In the genomic region with DNA sequence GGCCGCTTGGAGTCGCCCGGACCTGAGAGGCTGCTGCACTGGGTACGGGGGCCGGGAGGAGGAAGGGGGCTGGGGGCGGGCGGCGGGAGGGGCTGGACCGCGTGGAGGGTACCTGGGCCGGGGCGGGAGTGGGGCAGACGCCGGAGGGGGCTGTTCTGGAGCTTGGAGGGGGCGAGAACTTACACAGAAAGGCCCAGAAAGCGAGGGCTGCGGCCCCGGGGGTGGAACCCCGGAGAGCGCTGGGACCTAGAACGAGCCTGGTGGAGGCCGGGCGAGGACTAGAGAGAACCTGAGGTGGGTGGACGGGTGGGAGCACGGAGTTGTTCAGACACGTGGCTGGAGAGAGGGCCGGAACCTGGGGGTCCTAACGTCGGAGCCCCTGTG, we compare ENCODE assay signal across 8 cellular contexts. TPM values are rescaled to one million over a fixed set of nuclear protein-coding genes. Genes with fewer than 3 reads are reported as not detected.
DNase-seq lines count a peak whose midpoint lies in the region; ATAC-seq and TF ChIP-seq lines count a peak whose summit lies in the region.

No MANE protein-coding gene starts in this region.

- H3K4me3 ChIP-seq in CD4-positive, CD25-positive, alpha-beta regulatory T cell (ENCODE audit: low read depth, low read length) = peak overlapping the region; percentile 79
- H3K4me3 ChIP-seq in NT2/D1 (ENCODE audit: insufficient read length, low read depth) = peak overlapping the region; percentile 72
- H3K4me3 ChIP-seq in effector memory CD4-positive, alpha-beta T cell (ENCODE audit: insufficient read depth, low read depth, low read length, poor library complexity, severe bottlenecking) = peak overlapping the region; percentile 76

- H3K27me3 ChIP-seq in CD4-positive, CD25-positive, alpha-beta regulatory T cell (ENCODE audit: control insufficient read depth, insufficient read depth, low read length) = no peaks in the 10 kb centered on the region
- H3K27me3 ChIP-seq in NT2/D1 (ENCODE audit: insufficient read depth, insufficient read length) = no peaks in the 10 kb centered on the region
- no peaks in the 10 kb centered on the region for H3K27me3 ChIP-seq in effector memory CD4-positive, alpha-beta T cell (replicated peaks; ENCODE audit: control insufficient read depth, insufficient read depth, low read length, poor library complexity, severe bottlenecking)

- peaks cover 6% of the 10 kb centered on the region for H3K27me3 Mint-ChIP-seq in CD4-positive, CD25-positive, alpha-beta regulatory T cell
- H3K27me3 Mint-ChIP-seq in nephron progenitor cell (ENCODE audit: low read depth, poor library complexity) = no peaks in the 10 kb centered on the region

- no peak for ATAC-seq in CD4-positive, CD25-positive, alpha-beta regulatory T cell (ENCODE audit: low read depth in 2 of 2)
- ATAC-seq in GM18517 (IDR thresholded peaks at IDR 0.05; ENCODE audit: unreplicated experiment) (no peak), GM18867 (IDR thresholded peaks at IDR 0.05; ENCODE audit: unreplicated experiment) (no peak)

- H3K9me3 Mint-ChIP-seq in CD4-positive, CD25-positive, alpha-beta regulatory T cell = peaks cover 0 to 2% (median 0%) of the 10 kb centered on the region in 7 donors
- H3K9me3 Mint-ChIP-seq in nephron progenitor cell = no peaks in the 10 kb centered on the region

- H3K4me3 Mint-ChIP-seq in CD4-positive, CD25-positive, alpha-beta regulatory T cell = peak overlapping the region; percentile 93 to 97 (median 96)
- H3K4me3 Mint-ChIP-seq in nephron progenitor cell = peak overlapping the region; percentile 89

- peak overlapping the region; percentile 80 for H3K27ac ChIP-seq in CD4-positive, CD25-positive, alpha-beta regulatory T cell (ENCODE audit: insufficient read depth, low read length, poor library complexity, severe bottlenecking)
- peak overlapping the region; percentile 84 for H3K27ac ChIP-seq in effector memory CD4-positive, alpha-beta T cell (ENCODE audit: insufficient read depth, low read length, poor library complexity, severe bottlenecking)

- DNase-seq in CD4-positive, CD25-positive, alpha-beta regulatory T cell = no peak
- no peak for DNase-seq in NT2/D1 (ENCODE audit: low read depth, low spot score)
- no peak for DNase-seq in effector memory CD4-positive, alpha-beta T cell
- no peak for DNase-seq in nephron progenitor cell
- no peak for DNase-seq in hippocampal formation (lab: John Stamatoyannopoulos, UW)
- DNase-seq in GM19240 (ENCODE audit: insufficient read length, low spot score) = no peak

- no peaks in the 10 kb centered on the region for H3K9me3 ChIP-seq in CD4-positive, CD25-positive, alpha-beta regulatory T cell (ENCODE audit: control insufficient read depth in 2 of 2, low read length in 2 of 2)
- no peaks in the 10 kb centered on the region for H3K9me3 ChIP-seq in NT2/D1 (ENCODE audit: insufficient read depth, low read length)
- no peaks in the 10 kb centered on the region for H3K9me3 ChIP-seq in effector memory CD4-positive, alpha-beta T cell (ENCODE audit: control insufficient read depth, low read length)

- peak overlapping the region; percentile 94 for H3K9ac ChIP-seq in NT2/D1 (ENCODE audit: insufficient read length, low read depth)

- peaks cover 8% of the 10 kb centered on the region for H3K36me3 ChIP-seq in CD4-positive, CD25-positive, alpha-beta regulatory T cell (ENCODE audit: control insufficient read depth, insufficient read depth, low read length)
- H3K36me3 ChIP-seq in NT2/D1 (ENCODE audit: insufficient read depth, insufficient read length, low read length) = peaks cover 25% of the 10 kb centered on the region
- H3K36me3 ChIP-seq in effector memory CD4-positive, alpha-beta T cell (ENCODE audit: control insufficient read depth, insufficient read depth, low read length) = peaks cover 9% of the 10 kb centered on the region

- H3K4me1 ChIP-seq in CD4-positive, CD25-positive, alpha-beta regulatory T cell (ENCODE audit: control insufficient read depth, insufficient read depth, low read length, poor library complexity, severe bottlenecking) = peaks cover 73% of the 10 kb centered on the region
- H3K4me1 ChIP-seq in NT2/D1 (ENCODE audit: insufficient read depth, insufficient read length) = peaks cover 14% of the 10 kb centered on the region
- peaks cover 46% of the 10 kb centered on the region for H3K4me1 ChIP-seq in effector memory CD4-positive, alpha-beta T cell (ENCODE audit: control insufficient read depth, insufficient read depth, low read length, poor library complexity, severe bottlenecking)

- H3K36me3 Mint-ChIP-seq in CD4-positive, CD25-positive, alpha-beta regulatory T cell = peaks cover 4% of the 10 kb centered on the region
- H3K36me3 Mint-ChIP-seq in nephron progenitor cell (ENCODE audit: low read depth) = peaks cover 17% of the 10 kb centered on the region

- peaks cover 0 to 62% (median 35%) of the 10 kb centered on the region in 4 donors for H3K4me1 Mint-ChIP-seq in CD4-positive, CD25-positive, alpha-beta regulatory T cell
- H3K4me1 Mint-ChIP-seq in nephron progenitor cell = peaks cover 62% of the 10 kb centered on the region

- TF ChIP-seq CTCF in nephron progenitor cell (IDR thresholded peaks at IDR 0.05) = no peak

- peak overlapping the region; percentile 93 to 99 (median 98) for H3K27ac Mint-ChIP-seq in CD4-positive, CD25-positive, alpha-beta regulatory T cell
- peak overlapping the region; percentile 79 for H3K27ac Mint-ChIP-seq in nephron progenitor cell

RNA-seq across cellular contexts. Expression of a gene that starts 0.3 kb away (rescaled TPM):
- 23.7 TPM for total RNA-seq in CD4-positive, CD25-positive, alpha-beta regulatory T cell
- 10 to 100 TPM; 26.5 to 36.6 (median 35.1) TPM for polyA plus RNA-seq in CD4-positive, CD25-positive, alpha-beta regulatory T cell

RNA-seq across cellular contexts. Expression of a gene that starts 2.9 kb away (rescaled TPM):
- total RNA-seq in CD4-positive, CD25-positive, alpha-beta regulatory T cell = 30.8 TPM
- polyA plus RNA-seq in CD4-positive, CD25-positive, alpha-beta regulatory T cell = 10 to 100 TPM; 14.3 to 18.9 (median 16.0) TPM

RNA-seq across cellular contexts. Expression of a gene that starts 4.3 kb away (rescaled TPM):
- total RNA-seq in CD4-positive, CD25-positive, alpha-beta regulatory T cell = 0.99 TPM
- polyA plus RNA-seq in CD4-positive, CD25-positive, alpha-beta regulatory T cell = 1 to 10 TPM in 1 of 4 donors, under 1 TPM in 3; 0.22 to 1.0 (median 0.51) TPM

RNA-seq across cellular contexts. Expression of a gene that starts 11.1 kb away (rescaled TPM):
- total RNA-seq in CD4-positive, CD25-positive, alpha-beta regulatory T cell = 283 TPM
- 1 to 10 TPM; 7.2 to 9.3 (median 8.2) TPM for polyA plus RNA-seq in CD4-positive, CD25-positive, alpha-beta regulatory T cell

RNA-seq across cellular contexts. Expression of a gene that starts 19.4 kb away (rescaled TPM):
- total RNA-seq in CD4-positive, CD25-positive, alpha-beta regulatory T cell = 11.1 TPM
- polyA plus RNA-seq in CD4-positive, CD25-positive, alpha-beta regulatory T cell = 1 to 10 TPM; 1.0 to 2.4 (median 1.6) TPM
